Comparison of ENCODE assay signal across 1 cellular context in genomic region chr12:57195655-57196371, GRCh38.
TF ChIP-seq lines count a peak whose summit lies in the region.

No MANE protein-coding gene starts in this region.

TF ChIP-seq in IMR-90, 13 proteins besides CTCF, POLR2A, EP300 and RAD21:
- TF ChIP-seq ELK1 (IDR thresholded peaks at IDR 0.05; ENCODE audit: borderline replicate concordance, low read depth, low read length) (no peak), BHLHE40 (IDR thresholded peaks at IDR 0.05; ENCODE audit: low read depth, low read length) (no peak)
